In the genomic region with DNA sequence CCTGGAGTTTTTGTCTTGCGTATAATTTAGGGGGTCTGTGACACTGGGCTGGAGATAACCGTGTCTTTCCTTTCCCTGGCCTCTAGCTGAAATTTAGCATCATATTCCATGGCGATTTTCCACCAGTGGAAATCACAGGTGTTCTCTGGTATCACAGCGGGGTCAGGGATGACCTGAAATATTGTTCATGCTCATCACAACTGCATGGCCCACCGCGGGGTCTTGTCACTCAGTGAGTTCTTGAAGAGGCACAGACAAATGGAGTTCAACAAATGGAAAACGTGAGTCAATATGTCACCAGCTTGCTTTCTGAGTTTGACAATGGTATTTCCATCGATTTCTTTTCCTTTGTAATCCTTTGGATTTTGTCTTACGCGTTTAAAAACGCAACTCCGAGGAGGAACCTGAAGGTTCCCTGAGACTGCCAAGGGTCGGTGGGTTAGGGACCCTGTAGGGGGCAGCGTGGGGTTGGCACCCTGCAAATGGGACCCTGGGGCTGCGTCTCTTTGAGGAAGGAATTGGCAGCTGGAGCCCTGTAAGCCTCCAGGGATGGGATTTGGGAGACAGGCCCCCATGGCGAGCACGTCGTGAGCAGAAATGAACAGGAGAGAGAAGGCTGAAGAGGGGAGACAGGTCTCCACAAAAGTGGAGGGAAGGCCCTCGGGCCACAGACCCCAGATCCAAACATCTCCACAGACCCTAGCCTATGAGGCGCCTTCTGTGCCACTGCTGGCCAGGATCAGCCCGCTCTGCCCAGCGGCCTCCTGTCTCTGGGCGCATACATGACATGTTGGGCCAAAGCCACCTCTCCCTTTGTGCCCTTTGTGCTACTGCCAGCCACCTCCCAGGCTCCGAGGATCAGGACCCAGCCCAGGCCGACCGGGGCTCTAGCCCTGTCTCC, we compare ENCODE assay signal across 11 cellular contexts. TPM values are rescaled to one million over a fixed set of nuclear protein-coding genes. Genes with fewer than 3 reads are reported as not detected.
DNase-seq lines count a peak whose midpoint lies in the region; ATAC-seq, FAIRE-seq and TF ChIP-seq lines count a peak whose summit lies in the region.
"Had no signal": no experiment of that assay in that cellular context is flagged by ENCODE, and none has a peak within 500 bp of the region (broad histone marks: within the 10 kb centered on the region; RNA-seq: fewer than 3 reads in every experiment).

No MANE protein-coding gene starts in this region.

- H3K36me3 ChIP-seq in GM06990 (ENCODE audit: control insufficient read depth, insufficient read depth, low read length) = peaks cover 6% of the 10 kb centered on the region
- no peaks in the 10 kb centered on the region for H3K36me3 ChIP-seq in neural progenitor cell
- H3K36me3 ChIP-seq: ascending aorta had no signal

- H3K27me3 ChIP-seq in GM06990 (replicated peaks; ENCODE audit: control insufficient read depth, insufficient read depth, low read length) (no peaks in the 10 kb centered on the region), neural progenitor cell (no peaks in the 10 kb centered on the region)
- H3K27me3 ChIP-seq: ascending aorta had no signal

- no peak overlapping the region for H2AFZ ChIP-seq in neural progenitor cell (replicated peaks)

- H3K4me1 ChIP-seq in neural progenitor cell = no peaks in the 10 kb centered on the region
- H3K4me1 ChIP-seq: ascending aorta had no signal

- H3K4me3 Mint-ChIP-seq in activated T-helper 17 cell treated with anti-CD3 and anti-CD28 coated beads, Interleukin-2, amount 50 U/mL, for 72 hours = peak overlapping the region; percentile 80
- H3K4me3 Mint-ChIP-seq in neural progenitor cell = no peak overlapping the region

- no peak overlapping the region for H3K4me2 ChIP-seq in neural progenitor cell
- H3K4me2 ChIP-seq: SK-N-SH had no signal

- DNase-seq in GM06990 (ENCODE audit: extremely low read depth, insufficient read length) (no peak), GM19239 (ENCODE audit: insufficient read length, low spot score) (no peak), neural progenitor cell (ENCODE audit: low spot score) (peak; percentile 57), SIG-M5 (lab: John Stamatoyannopoulos, UW) (no peak), kidney glomerular epithelial cell (lab: John Stamatoyannopoulos, UW) (no peak)
- DNase-seq: NCI-H1930, SK-N-SH had no signal

- peak overlapping the region; percentile 97 for H3K27ac Mint-ChIP-seq in activated T-helper 17 cell treated with anti-CD3 and anti-CD28 coated beads, Interleukin-2, amount 50 U/mL, for 72 hours
- H3K27ac Mint-ChIP-seq in neural progenitor cell = no peak overlapping the region

- H3K9me3 Mint-ChIP-seq in activated T-helper 17 cell treated with anti-CD3 and anti-CD28 coated beads, Interleukin-2, amount 50 U/mL, for 72 hours = no peaks in the 10 kb centered on the region
- H3K9me3 Mint-ChIP-seq in neural progenitor cell = no peaks in the 10 kb centered on the region

- H4K20me1 ChIP-seq in neural progenitor cell (ENCODE audit: low read depth) = no peaks in the 10 kb centered on the region

- TF ChIP-seq CTCF in GM06990 (IDR thresholded peaks at IDR 0.05; ENCODE audit: insufficient read depth, low read length, poor library complexity, severe bottlenecking) (no peak), neural progenitor cell (IDR thresholded peaks at IDR 0.05) (peak; percentile 59)

- H3K9me3 ChIP-seq in neural progenitor cell (ENCODE audit: low read depth) = no peaks in the 10 kb centered on the region
- H3K9me3 ChIP-seq: ascending aorta, SK-N-SH had no signal

- no peak for ATAC-seq in activated T-helper 17 cell treated with anti-CD3 and anti-CD28 coated beads, Interleukin-2, amount 50 U/mL, for 72 hours (replicated peaks)
- no peak for ATAC-seq in HG03039 (IDR thresholded peaks at IDR 0.05; ENCODE audit: unreplicated experiment)
- ATAC-seq: K562 had no signal

- H3K4me1 Mint-ChIP-seq in activated T-helper 17 cell treated with anti-CD3 and anti-CD28 coated beads, Interleukin-2, amount 50 U/mL, for 72 hours = peaks cover 26% of the 10 kb centered on the region
- peaks cover 7% of the 10 kb centered on the region for H3K4me1 Mint-ChIP-seq in neural progenitor cell

- peaks cover 82% of the 10 kb centered on the region for H3K36me3 Mint-ChIP-seq in activated T-helper 17 cell treated with anti-CD3 and anti-CD28 coated beads, Interleukin-2, amount 50 U/mL, for 72 hours (ENCODE audit: low read depth)
- no peaks in the 10 kb centered on the region for H3K36me3 Mint-ChIP-seq in neural progenitor cell

- no peaks in the 10 kb centered on the region for H3K27me3 Mint-ChIP-seq in activated T-helper 17 cell treated with anti-CD3 and anti-CD28 coated beads, Interleukin-2, amount 50 U/mL, for 72 hours
- H3K27me3 Mint-ChIP-seq in neural progenitor cell (ENCODE audit: insufficient read depth, low read depth) = peaks cover 4% of the 10 kb centered on the region

- no peak overlapping the region for H3K9ac ChIP-seq in neural progenitor cell
- H3K9ac ChIP-seq: SK-N-SH had no signal

- H3F3A ChIP-seq in neural progenitor cell (ENCODE audit: low read depth) = no peaks in the 10 kb centered on the region

- H3K27ac ChIP-seq in neural progenitor cell = no peak overlapping the region
- H3K27ac ChIP-seq: ascending aorta had no signal

- H3K4me3 ChIP-seq in GM06990 (replicated peaks; ENCODE audit: low read depth, low read length) (peak overlapping the region; percentile 87), neural progenitor cell (no peak overlapping the region)
- H3K4me3 ChIP-seq: ascending aorta, K562 had no signal

- no peaks in the 10 kb centered on the region for H3K79me2 ChIP-seq in neural progenitor cell (ENCODE audit: low read depth)

- FAIRE-seq in GM19239 (lab: Jason Lieb, UNC) = peak; percentile 69
- FAIRE-seq: K562 had no signal

RNA-seq across cellular contexts. Expression of gene RUNX3, which starts 32.1 kb away (rescaled TPM):
- total RNA-seq in activated T-helper 17 cell treated with anti-CD3 and anti-CD28 coated beads, Interleukin-2, amount 50 U/mL, for 72 hours = 100 to 1,000 TPM; 116 to 145 TPM
- 0.09 TPM in 1 of 2 replicates, not detected in the other for total RNA-seq in neural progenitor cell (ENCODE audit: low replicate concordance)

Comparison
In these comparisons a context has a peak if more than half of its experiments do, and no peak if none do; other contexts are left out.
1. RNA of gene RUNX3, which starts 32.1 kb away (total RNA-seq): 116 to 145 TPM in activated T-helper 17 cell treated with anti-CD3 and anti-CD28 coated beads, Interleukin-2, amount 50 U/mL, for 72 hours; 0.09 TPM in neural progenitor cell; every median in the first group is over 100 times any median in the second.